ENCODE assay signal across 10 cellular contexts in the genomic region with DNA sequence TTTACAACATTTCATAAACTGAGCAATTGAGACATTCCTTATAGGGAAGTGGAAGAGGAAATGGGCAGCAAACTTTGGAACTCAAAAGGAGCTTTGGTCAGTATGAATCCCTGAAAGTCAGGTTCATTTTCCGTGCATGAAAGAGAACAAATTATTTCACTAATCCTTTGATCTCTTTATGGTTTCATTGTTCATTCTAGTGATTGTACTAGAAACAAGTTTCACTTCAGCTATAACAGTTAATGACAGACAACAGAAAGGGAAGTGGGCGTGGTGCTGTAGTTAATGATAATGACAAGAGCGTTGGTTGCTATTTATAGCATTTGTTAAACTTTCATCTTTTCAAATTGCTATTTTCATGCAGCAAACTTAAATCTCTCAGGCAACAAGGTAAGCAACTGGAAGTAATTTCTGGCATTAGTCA.
DNase-seq lines count a peak whose midpoint lies in the region; ATAC-seq and TF ChIP-seq lines count a peak whose summit lies in the region.
"Had no signal": no experiment of that assay in that cellular context is flagged by ENCODE, and none has a peak within 500 bp of the region (broad histone marks: within the 10 kb centered on the region; RNA-seq: fewer than 3 reads in every experiment).

No MANE protein-coding gene starts in this region.

- H3K27me3 ChIP-seq in esophagus muscularis mucosa (no peaks in the 10 kb centered on the region), endodermal cell (ENCODE audit: control insufficient read depth, insufficient read depth, low read length, poor library complexity, severe bottlenecking) (no peaks in the 10 kb centered on the region)

- no peak for TF ChIP-seq CTCF in esophagus muscularis mucosa (IDR thresholded peaks at IDR 0.05)
- no peak for TF ChIP-seq CTCF in foreskin fibroblast (IDR thresholded peaks at IDR 0.05; ENCODE audit: low read depth, low read length)
- no peak for TF ChIP-seq CTCF in endodermal cell (conservative IDR thresholded peaks at IDR 0.05)

- ATAC-seq in GM18519 (IDR thresholded peaks at IDR 0.05; ENCODE audit: low FRiP score, unreplicated experiment) = peak; percentile 80
- ATAC-seq in GM21786 (IDR thresholded peaks at IDR 0.05; ENCODE audit: unreplicated experiment) = peak; percentile 96
- ATAC-seq in HG03565 (IDR thresholded peaks at IDR 0.05; ENCODE audit: unreplicated experiment) = peak; percentile 86

- H3K4me1 ChIP-seq in esophagus muscularis mucosa = peaks cover 0 to 45% (median 23%) of the 10 kb centered on the region in 4 donors
- H3K4me1 ChIP-seq in endodermal cell (ENCODE audit: control insufficient read depth, insufficient read depth, low read length) = peaks cover 3% of the 10 kb centered on the region

- no peak overlapping the region for H3K4me3 Mint-ChIP-seq in endodermal cell
- H3K4me3 Mint-ChIP-seq: nephron had no signal

- WGBS in esophagus muscularis mucosa = 28% methylated on average over 3 of the region's 3 CpGs
- 83 to 94% methylated on average over 1 to 3 of the region's 3 CpGs for WGBS in endodermal cell (ENCODE audit: insufficient coverage in 1 of 2, insufficient read length in 1 of 2), 2 experiments

- no peaks in the 10 kb centered on the region for H3K4me1 Mint-ChIP-seq in endodermal cell

- no peak overlapping the region for H3K4me3 ChIP-seq in esophagus muscularis mucosa
- no peak overlapping the region for H3K4me3 ChIP-seq in foreskin fibroblast (ENCODE audit: low read depth in 1 of 2, low read length in 2 of 2)
- no peak overlapping the region for H3K4me3 ChIP-seq in endodermal cell (ENCODE audit: low read length)

- no peaks in the 10 kb centered on the region for H3K36me3 ChIP-seq in esophagus muscularis mucosa
- H3K36me3 ChIP-seq in endodermal cell (ENCODE audit: control insufficient read depth, insufficient read depth, low read length) = no peaks in the 10 kb centered on the region

- intact Hi-C loops in esophagus muscularis mucosa (cut with DNase I) = no loop called here

- no peak overlapping the region for H3K9ac ChIP-seq in endodermal cell (ENCODE audit: extremely low read depth, low read length, poor library complexity, severe bottlenecking)

- H3K27me3 Mint-ChIP-seq in endodermal cell (ENCODE audit: insufficient read depth) = no peaks in the 10 kb centered on the region

- no peak overlapping the region for H3K27ac Mint-ChIP-seq in endodermal cell

- DNase-seq in esophagus muscularis mucosa (ENCODE audit: extremely low spot score) = no peak
- DNase-seq in NCI-H510A (lab: John Stamatoyannopoulos, UW) = no peak
- DNase-seq in foreskin fibroblast = no peak
- no peak for DNase-seq in KBM-7
- DNase-seq in endodermal cell = no peak
- DNase-seq: NCI-H2029 treated with DMSO at 0.1 percent for 48 hours had no signal

- TF ChIP-seq EP300 in esophagus muscularis mucosa (IDR thresholded peaks at IDR 0.05) = no peak

- no peaks in the 10 kb centered on the region for H3K9me3 ChIP-seq in esophagus muscularis mucosa
- H3K9me3 ChIP-seq in endodermal cell (ENCODE audit: control insufficient read depth, low read length) = no peaks in the 10 kb centered on the region

- peak overlapping the region in 3 of 4 donors; percentile 4 to 48 (median 25) for H3K27ac ChIP-seq in esophagus muscularis mucosa (replicated peaks in 1 of 4)
- H3K27ac ChIP-seq in endodermal cell (ENCODE audit: low read depth, low read length) = no peak overlapping the region

- no peaks in the 10 kb centered on the region for H3K36me3 Mint-ChIP-seq in endodermal cell (ENCODE audit: low read depth)

- no peaks in the 10 kb centered on the region for H3K9me3 Mint-ChIP-seq in endodermal cell
- H3K9me3 Mint-ChIP-seq: nephron had no signal

- TF ChIP-seq POLR2A in esophagus muscularis mucosa (IDR thresholded peaks at IDR 0.05; ENCODE audit: low read depth) = no peak

- in situ Hi-C loops in KBM-7 (cut with MboI; ENCODE audit: low pct_unique_long_range_greater_than_20kb, low sequenced_read_pairs) = no loop called here
